ENCODE assay signal across 8 cellular contexts in genomic region chr6:56953597-56954388, GRCh38. TPM values are rescaled to one million over a fixed set of nuclear protein-coding genes. Genes with fewer than 3 reads are reported as not detected.
DNase-seq lines count a peak whose midpoint lies in the region; ATAC-seq lines count a peak whose summit lies in the region.

No MANE protein-coding gene starts in this region.

- peak; percentile 47 for DNase-seq in ELR (ENCODE audit: low read depth)
- peak; percentile 21 to 26 for DNase-seq in activated T-cell treated with anti-CD3 and anti-CD28 coated beads, Interleukin-2, amount 50 U/mL, for 48 hours

- H3K4me1 ChIP-seq in skeletal muscle tissue (ENCODE audit: control insufficient read depth in 3 of 3, insufficient read depth in 3 of 3, low read length in 3 of 3) = peaks cover 14 to 18% (median 16%) of the 10 kb centered on the region in 3 donors

- no peaks in the 10 kb centered on the region for H3K36me3 ChIP-seq in skeletal muscle tissue (ENCODE audit: control insufficient read depth in 3 of 3, insufficient read depth in 3 of 3, low read length in 3 of 3)

- H3K9me3 ChIP-seq in skeletal muscle tissue (ENCODE audit: control insufficient read depth in 3 of 3, low read length in 3 of 3) = no peaks in the 10 kb centered on the region

- peak overlapping the region; percentile 51 to 71 (median 59) for H3K9ac ChIP-seq in skeletal muscle tissue (ENCODE audit: low read depth in 1 of 3, low read length in 3 of 3)

- H3K27ac ChIP-seq in skeletal muscle tissue (ENCODE audit: low read depth, low read length) = no peak overlapping the region

- peaks cover 0 to 7% (median 0%) of the 10 kb centered on the region in 3 donors for H3K27me3 ChIP-seq in skeletal muscle tissue (ENCODE audit: control insufficient read depth in 3 of 3, insufficient read depth in 3 of 3, low read length in 3 of 3)

- ATAC-seq in HG03060 (IDR thresholded peaks at IDR 0.05; ENCODE audit: low read depth, unreplicated experiment) (peak; percentile 34), HG03571 (IDR thresholded peaks at IDR 0.05; ENCODE audit: unreplicated experiment) (no peak), GM21381 (IDR thresholded peaks at IDR 0.05; ENCODE audit: unreplicated experiment) (no peak), GM21390 (IDR thresholded peaks at IDR 0.05; ENCODE audit: unreplicated experiment) (no peak)

- peak overlapping the region; percentile 88 for H3K4me3 ChIP-seq in iPS-11a (ENCODE audit: low read depth, low read length)
- peak overlapping the region; percentile 72 to 83 (median 75) for H3K4me3 ChIP-seq in skeletal muscle tissue (ENCODE audit: low read length in 3 of 3)

RNA-seq across cellular contexts. Expression of gene BEND6, which starts 1.1 kb away (rescaled TPM):
- total RNA-seq in skeletal muscle tissue = not detected
